In the genomic region with DNA sequence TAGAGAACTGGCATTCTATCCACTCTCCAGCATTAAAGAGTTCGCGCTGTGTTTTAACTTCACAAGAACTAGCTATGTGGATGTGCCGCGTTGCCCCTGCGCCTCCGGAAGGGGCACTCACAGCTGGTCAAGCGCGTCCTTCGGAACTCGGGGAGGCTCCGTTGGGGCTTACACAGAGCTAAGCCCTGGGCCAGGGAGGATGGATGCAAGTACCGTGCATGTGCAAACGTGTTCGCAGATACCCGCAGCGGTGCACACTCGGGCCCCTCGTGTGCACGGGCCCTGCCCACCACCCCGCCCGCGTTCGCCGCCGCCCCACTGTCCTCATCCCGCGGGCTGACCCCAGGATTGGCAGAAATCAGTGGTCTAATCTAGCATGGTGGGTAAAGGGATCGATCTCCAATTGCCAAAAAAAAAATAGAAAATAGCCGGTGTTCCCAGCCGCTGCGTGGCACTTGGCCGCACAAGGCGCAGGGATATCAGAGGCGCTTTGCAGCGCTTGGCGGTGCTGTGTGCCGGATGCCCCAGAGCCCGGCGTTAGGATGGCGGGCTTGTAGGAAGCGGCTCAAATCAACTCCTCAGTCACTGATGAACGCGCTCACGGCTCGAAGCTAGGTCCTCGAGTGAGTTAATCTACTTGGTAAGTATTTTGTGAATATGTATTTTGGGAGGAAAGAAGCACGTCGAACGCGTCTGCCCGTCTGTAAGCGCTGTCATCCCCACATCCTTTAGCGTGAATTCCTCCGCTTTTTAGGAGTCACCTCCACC, we compare ENCODE assay signal across 9 cellular contexts. TPM values are rescaled to one million over a fixed set of nuclear protein-coding genes. Genes with fewer than 3 reads are reported as not detected.
DNase-seq lines count a peak whose midpoint lies in the region; ATAC-seq and TF ChIP-seq lines count a peak whose summit lies in the region.
"Had no signal": no experiment of that assay in that cellular context is flagged by ENCODE, and none has a peak within 500 bp of the region (broad histone marks: within the 10 kb centered on the region; RNA-seq: fewer than 3 reads in every experiment).

No MANE protein-coding gene starts in this region.

- peaks cover 0 to 52% (median 9%) of the 10 kb centered on the region in 3 experiments for H3K27me3 ChIP-seq in neuronal stem cell (ENCODE audit: control insufficient read depth in 3 of 3, insufficient read depth in 3 of 3, low read depth in 1 of 3, low read length in 3 of 3)

- H3K14ac ChIP-seq in neuronal stem cell (ENCODE audit: low read length), result no peak overlapping the region

- peak overlapping the region; percentile 94 for H2AFZ ChIP-seq in neuronal stem cell (ENCODE audit: low read length)

- no peak overlapping the region for H4K8ac ChIP-seq in neuronal stem cell (ENCODE audit: low read depth, low read length)

- H3K36me3 ChIP-seq in neuronal stem cell (replicated peaks in 1 of 2; ENCODE audit: control insufficient read depth in 2 of 2, insufficient read depth in 2 of 2, low read length in 2 of 2), result no peaks in the 10 kb centered on the region

- H3K9me3 ChIP-seq in neuronal stem cell (replicated peaks in 1 of 2; ENCODE audit: control insufficient read depth in 2 of 2, insufficient read depth in 1 of 2, low read depth in 1 of 2, low read length in 2 of 2), result peaks cover 0 to 8% of the 10 kb centered on the region in 2 donors

- peak overlapping the region; percentile 5 for H2BK15ac ChIP-seq in neuronal stem cell (ENCODE audit: low read length)

- DNase-seq in NCI-H146 (lab: John Stamatoyannopoulos, UW) (peak; percentile 2), NCI-H146 treated with DMSO at 0.1 percent for 48 hours (lab: John Stamatoyannopoulos, UW; ENCODE audit: unreplicated experiment) (no peak), RPMI7951 (ENCODE audit: low read depth) (peak; percentile 32), fibroblast of pulmonary artery (ENCODE audit: low read depth) (peak; percentile 74), neuronal stem cell (ENCODE audit: low spot score) (peak; percentile 41), NOMO-1 (lab: John Stamatoyannopoulos, UW; ENCODE audit: unreplicated experiment in 2 of 2) (no peak)

- no peak overlapping the region for H2BK12ac ChIP-seq in neuronal stem cell (ENCODE audit: low read length)

- WGBS in neuronal stem cell (ENCODE audit: extremely low coverage in 2 of 2, insufficient read length in 2 of 2, insufficient replicate concordance in 1 of 2), 2 donors, result no CpG with 5 or more reads among the region's 54 CpGs

- no peak overlapping the region for H2BK120ac ChIP-seq in neuronal stem cell (ENCODE audit: low read depth, low read length)

- no peak overlapping the region for H2AK5ac ChIP-seq in neuronal stem cell (ENCODE audit: low read depth, low read length)

- H3K4me3 ChIP-seq in fibroblast of pulmonary artery (replicated peaks; ENCODE audit: low read depth, low read length) (peak overlapping the region; percentile 70), neuronal stem cell (ENCODE audit: low read length in 2 of 2) (peak overlapping the region; percentile 54 to 84)

- no peaks in the 10 kb centered on the region for H3K79me1 ChIP-seq in neuronal stem cell (ENCODE audit: low read depth, low read length)

- peak overlapping the region; percentile 68 for H3K9ac ChIP-seq in neuronal stem cell (ENCODE audit: low read depth, low read length, poor library complexity)

- no peak overlapping the region for H2BK5ac ChIP-seq in neuronal stem cell (ENCODE audit: low read length)

- no peak overlapping the region for H3K27ac ChIP-seq in neuronal stem cell (replicated peaks; ENCODE audit: low read length)
- H3K27ac ChIP-seq: C4-2B had no signal

- TF ChIP-seq CTCF in fibroblast of pulmonary artery (IDR thresholded peaks at IDR 0.05; ENCODE audit: low read length, missing control alignments), result peak; percentile 15

- peaks cover 0 to 9% of the 10 kb centered on the region in 2 donors for H3K4me1 ChIP-seq in neuronal stem cell (ENCODE audit: control insufficient read depth in 2 of 2, insufficient read depth in 1 of 2, low read depth in 1 of 2, low read length in 2 of 2)

- ATAC-seq in HG02884 (IDR thresholded peaks at IDR 0.05; ENCODE audit: unreplicated experiment) (no peak), GM21619 (IDR thresholded peaks at IDR 0.05; ENCODE audit: unreplicated experiment) (no peak)

- H4K91ac ChIP-seq in neuronal stem cell (ENCODE audit: low read depth, low read length, poor library complexity), result no peak overlapping the region

- H3K18ac ChIP-seq in neuronal stem cell (ENCODE audit: low read length), result peak overlapping the region; percentile 69

- peak overlapping the region; percentile 69 for H3K4me2 ChIP-seq in neuronal stem cell (ENCODE audit: insufficient read depth, low read length, poor library complexity, severe bottlenecking)

- H3K23ac ChIP-seq in neuronal stem cell (ENCODE audit: low read depth, low read length, poor library complexity), result no peak overlapping the region

- H3K4ac ChIP-seq in neuronal stem cell (ENCODE audit: low read length), result no peak overlapping the region

RNA-seq across cellular contexts. Expression of gene PCDH10, which starts 1.0 kb away (rescaled TPM):
- 0.10 and 0.12 TPM in 2 replicates for total RNA-seq in RPMI7951 (2014; rRNA removed; shearing (Covaris generic))
- polyA plus RNA-seq in neuronal stem cell (2013, experiment 1 of 2), result 1.2 TPM
- 1.1 TPM for polyA plus RNA-seq in neuronal stem cell (2013, experiment 2 of 2)

Comparison
In these comparisons a context has a peak if more than half of its experiments do, and no peak if none do; other contexts are left out.
1. DNase-seq: peak in NCI-H146 (single experiment), RPMI7951 (single experiment), fibroblast of pulmonary artery (single experiment) and neuronal stem cell (single experiment); none in NCI-H146 treated with DMSO at 0.1 percent for 48 hours (single experiment) and NOMO-1 (0 of 2).